ENCODE assay signal across 16 cellular contexts in genomic region chr1:53375440-53375839, GRCh38. TPM values are rescaled to one million over a fixed set of nuclear protein-coding genes. Genes with fewer than 3 reads are reported as not detected.
A peak's percentile ranks its signal among the peaks of the same experiment; 100 is the strongest.
DNase-seq lines count a peak whose midpoint lies in the region; ATAC-seq, FAIRE-seq and TF ChIP-seq lines count a peak whose summit lies in the region.
"Had no signal": no experiment of that assay in that cellular context is flagged by ENCODE, and none has a peak within 500 bp of the region (broad histone marks: within the 10 kb centered on the region; RNA-seq: fewer than 3 reads in every experiment).

No MANE protein-coding gene starts in this region.

- no peak for TF ChIP-seq RAD21 in HepG2 (CRISPR knock-in tag; IDR thresholded peaks at IDR 0.05)

- POLR2A ChIA-PET in HepG2 (lab: Yijun Ruan, JAX), result no interaction called here

- no peak for TF ChIP-seq EP300 in HepG2 (IDR thresholded peaks at IDR 0.05; ENCODE audit: low read depth in 2 of 2, low read length in 2 of 2)
- no peak for TF ChIP-seq EP300 in HepG2 (CRISPR knock-in tag; IDR thresholded peaks at IDR 0.05; ENCODE audit: borderline replicate concordance)

- H3K9me3 ChIP-seq in WERI-Rb-1 (ENCODE audit: severe bottlenecking) (no peaks in the 10 kb centered on the region), HepG2 (ENCODE audit: low read length) (no peaks in the 10 kb centered on the region), tibial artery (no peaks in the 10 kb centered on the region)
- H3K9me3 ChIP-seq: heart right ventricle, thyroid gland had no signal

- H3K4me2 ChIP-seq in HepG2 (ENCODE audit: low read depth, low read length), result peak overlapping the region; percentile 51

- BruUV-seq in HepG2 (replicated peaks; lab: Mats Ljungman, UMichigan), result no TSS peak

- H3K9ac ChIP-seq in HepG2 (ENCODE audit: insufficient read depth, low read depth, low read length), result no peak overlapping the region

- H3K4me1 ChIP-seq in HepG2 (ENCODE audit: insufficient read depth, low read length) (peaks cover 26% of the 10 kb centered on the region), tibial artery (peaks cover 0 to 6% (median 0%) of the 10 kb centered on the region in 4 donors)
- H3K4me1 ChIP-seq: thyroid gland had no signal

- H3K79me2 ChIP-seq in HepG2 (ENCODE audit: insufficient read depth, low read length), result no peaks in the 10 kb centered on the region

- H3K27ac ChIP-seq in WERI-Rb-1 (peak overlapping the region; percentile 98), HepG2 (ENCODE audit: extremely low read length, insufficient read depth, low read length) (no peak overlapping the region), tibial artery (no peak overlapping the region)
- H3K27ac ChIP-seq: cardiac muscle cell, heart right ventricle, thyroid gland had no signal

- H3K27me3 ChIP-seq in WERI-Rb-1 (ENCODE audit: insufficient read depth, low read depth, severe bottlenecking) (no peaks in the 10 kb centered on the region), HepG2 (ENCODE audit: control insufficient read depth in 1 of 2, insufficient read depth in 2 of 2, low read length in 2 of 2) (peaks cover 0 to 41% of the 10 kb centered on the region in 2 experiments; a peak in 3 of 5 replicates), tibial artery (peaks cover 0 to 19% of the 10 kb centered on the region in 2 donors)
- H3K27me3 ChIP-seq: thyroid gland had no signal

- in situ Hi-C loops in HepG2 (cut with HindIII; ENCODE audit: extremely low pct_ligation_motif_present, low pct_unique_long_range_greater_than_20kb), result no loop called here

- H3K36me3 ChIP-seq in WERI-Rb-1 (no peaks in the 10 kb centered on the region), HepG2 (replicated peaks in 1 of 2; ENCODE audit: control insufficient read depth in 1 of 2, insufficient read depth in 2 of 2, low read length in 2 of 2) (no peaks in the 10 kb centered on the region), tibial artery (no peaks in the 10 kb centered on the region)
- H3K36me3 ChIP-seq: cardiac muscle cell, heart right ventricle, thyroid gland had no signal

- no peak overlapping the region for H2AFZ ChIP-seq in HepG2 (ENCODE audit: low read length)

- intact Hi-C loops in HepG2 (cut with micrococcal nuclease; ENCODE audit: unreplicated experiment), result no loop called here
- intact Hi-C loops in tibial artery (cut with DNase I; ENCODE audit: low total_unique reads), result no loop called here

- FAIRE-seq in HepG2 (lab: Jason Lieb, UNC), result no peak
- FAIRE-seq: RCC 7860 had no signal

- TF ChIP-seq POLR2A in HepG2 (IDR thresholded peaks at IDR 0.05; ENCODE audit: insufficient read depth in 1 of 2, low read depth in 2 of 2, low read length in 2 of 2), result no peak

- no peaks in the 10 kb centered on the region; the same call in 1 of the 2 replicates for H4K20me1 ChIP-seq in HepG2 (ENCODE audit: insufficient read depth, low read length)

- peak; percentile 5 for DNase-seq in activated CD8-positive, alpha-beta memory T cell treated with anti-CD3 and anti-CD28 coated beads, Interleukin-2, amount 50 U/mL, for 4 hours
- no peak for DNase-seq in activated CD8-positive, alpha-beta memory T cell treated with anti-CD3 and anti-CD28 coated beads for 24 hours
- DNase-seq in WERI-Rb-1 (peak; percentile 39), HepG2 (ENCODE audit: low spot score) (no peak), tibial artery (peak; percentile 15 to 51), SHP77 (lab: John Stamatoyannopoulos, UW) (no peak)
- DNase-seq in stimulated activated CD4-positive, alpha-beta T cell treated with anti-CD3 and anti-CD28 coated beads, Interleukin-4, amount 100 ng/mL, for 4 hours, result no peak
- DNase-seq: activated CD4-positive, alpha-beta T cell treated with anti-CD3 and anti-CD28 coated beads for 36 hours; CD4-positive, CD25-positive, alpha-beta regulatory T cell; effector memory CD4-positive, alpha-beta T cell; heart right ventricle; stimulated activated CD4-positive, alpha-beta T cell treated with anti-CD3 and anti-CD28 coated beads, Interleukin-12 subunit alpha, Interleukin-12 subunit beta, amount 100 ng/mL, for 4 hours; thyroid gland had no signal

- H3K4me3 ChIP-seq in WERI-Rb-1 (ENCODE audit: low read depth, low read length) (no peak overlapping the region), HepG2 (replicated peaks in 1 of 3; ENCODE audit: insufficient read depth in 1 of 3, low read depth in 2 of 3, low read length in 3 of 3) (no peak overlapping the region; a peak in 1 of 6 replicates), tibial artery (no peak overlapping the region)
- H3K4me3 ChIP-seq: cardiac muscle cell, heart right ventricle, thyroid gland had no signal

- WGBS in HepG2 (ENCODE audit: low lambda C conversion rate), result 13% methylated on average over 10 of the region's 13 CpGs

- TF ChIP-seq CTCF in WERI-Rb-1 (IDR thresholded peaks at IDR 0.05; ENCODE audit: low read depth, low read length), result no peak
- TF ChIP-seq CTCF in HepG2 (CRISPR knock-in tag; IDR thresholded peaks at IDR 0.05), result no peak
- TF ChIP-seq CTCF in tibial artery (IDR thresholded peaks at IDR 0.05), result no peak

- ATAC-seq in HepG2 (peak; percentile 78), GM21526 (IDR thresholded peaks at IDR 0.05; ENCODE audit: low FRiP score, unreplicated experiment) (no peak)
- ATAC-seq: activated CD4-positive, alpha-beta T cell treated with anti-CD3 and anti-CD28 coated beads for 36 hours had no signal

- CTCF ChIA-PET in HepG2 (lab: Yijun Ruan, JAX; ENCODE audit: low intra/inter-chr PET ratio, low total read pairs), result no interaction called here

TF ChIP-seq in HepG2, 621 proteins besides CTCF, POLR2A, EP300 and RAD21 (continues in another document):
- TF ChIP-seq TCF7L2 (IDR thresholded peaks at IDR 0.05; ENCODE audit: low read depth, low read length) (no peak), GABPB1 (CRISPR knock-in tag; IDR thresholded peaks at IDR 0.05) (peak; percentile 33; the same call in 1 of the 2 replicates), MYC (CRISPR knock-in tag; IDR thresholded peaks at IDR 0.05; ENCODE audit: borderline replicate concordance) (peak; percentile 26; the same call in 1 of the 2 replicates), RARA (CRISPR knock-in tag; IDR thresholded peaks at IDR 0.05) (0 out of 2 replicates have a peak, but pooled peaks have one; percentile 13), CBX5 (CRISPR knock-in tag; IDR thresholded peaks at IDR 0.05; ENCODE audit: borderline replicate concordance) (no peak), MTERF4 (CRISPR knock-in tag; IDR thresholded peaks at IDR 0.05) (no peak), HNF4A (CRISPR knock-in tag; IDR thresholded peaks at IDR 0.05) (peak; percentile 46), ARID2 (CRISPR knock-in tag; IDR thresholded peaks at IDR 0.05; ENCODE audit: borderline replicate concordance) (no peak), ZNF232 (CRISPR knock-in tag; IDR thresholded peaks at IDR 0.05; ENCODE audit: borderline replicate concordance) (peak; percentile 23; the same call in 1 of the 2 replicates), TARDBP (CRISPR knock-in tag; IDR thresholded peaks at IDR 0.05) (no peak), GATAD1 (CRISPR knock-in tag; IDR thresholded peaks at IDR 0.05) (no peak)

RNA-seq across cellular contexts. Expression of gene LRP8, which starts 47.6 kb away (rescaled TPM):
- total RNA-seq in HepG2 (2016; rRNA removed; fragmentation: Illumina TruSeq; extraction: Trizol), result 7.7 and 17.4 TPM in 2 replicates
- 2.2 and 4.4 TPM in 2 replicates for total RNA-seq in HepG2 (2016; cell fraction: cytosol; rRNA removed; fragmentation: Illumina TruSeq; extraction: Trizol; ENCODE audit: low read depth)
- total RNA-seq in HepG2 (2016; cell fraction: insoluble cytoplasmic fraction; rRNA removed; fragmentation: Illumina TruSeq; extraction: Trizol), result 8.1 and 18.8 TPM in 2 replicates
- total RNA-seq in HepG2 (2016; cell fraction: membrane; rRNA removed; fragmentation: Illumina TruSeq; extraction: Trizol), result 7.6 and 8.8 TPM in 2 replicates
- total RNA-seq in HepG2 (2016; cell fraction: nucleus; rRNA removed; fragmentation: Illumina TruSeq; extraction: Trizol), result 30.3 and 33.7 TPM in 2 replicates
- 17.3 and 20.6 TPM in 2 replicates for polyA plus RNA-seq in HepG2 (2011; rRNA removed)
- polyA plus RNA-seq in HepG2 (2011; cell fraction: cytosol; rRNA removed), result 10.8 and 12.1 TPM in 2 replicates
- 64.4 and 71.0 TPM in 2 replicates for polyA plus RNA-seq in HepG2 (2011; cell fraction: nucleus; rRNA removed)
- 6.2 and 8.4 TPM in 2 replicates for polyA plus RNA-seq in HepG2 (2012)
- polyA plus RNA-seq in HepG2 (2016; cell fraction: cytosol; fragmentation: Illumina TruSeq; extraction: Trizol; ENCODE audit: low read depth), result 1.1 and 2.0 TPM in 2 replicates
- polyA plus RNA-seq in HepG2 (2016; cell fraction: insoluble cytoplasmic fraction; fragmentation: Illumina TruSeq; extraction: Trizol; ENCODE audit: low read depth), result 7.4 and 8.7 TPM in 2 replicates
- polyA plus RNA-seq in HepG2 (2016; cell fraction: membrane; fragmentation: Illumina TruSeq; extraction: Trizol; ENCODE audit: low read depth), result 3.9 and 4.9 TPM in 2 replicates
- 51.0 and 61.4 TPM in 2 replicates for polyA plus RNA-seq in HepG2 (2016; cell fraction: nucleus; fragmentation: Illumina TruSeq; extraction: Trizol; ENCODE audit: insufficient read depth, low read depth)
- polyA minus RNA-seq in HepG2 (2011; rRNA and poly(A)+ RNA removed; ENCODE audit: low replicate concordance), result 30.5 and 280 TPM in 2 replicates
- polyA minus RNA-seq in HepG2 (2011; cell fraction: cytosol; rRNA and poly(A)+ RNA removed), result 8.3 and 9.2 TPM in 2 replicates
- 28.8 and 29.9 TPM in 2 replicates for polyA minus RNA-seq in HepG2 (2011; cell fraction: nucleus; rRNA and poly(A)+ RNA removed)

Comparison
In these comparisons a context has a peak if more than half of its experiments do, and no peak if none do; other contexts are left out.
1. DNase-seq: peak in activated CD8-positive, alpha-beta memory T cell treated with anti-CD3 and anti-CD28 coated beads, Interleukin-2, amount 50 U/mL, for 4 hours (single experiment), WERI-Rb-1 (single experiment) and tibial artery (2 of 2); none in activated CD8-positive, alpha-beta memory T cell treated with anti-CD3 and anti-CD28 coated beads for 24 hours (single experiment), HepG2 (single experiment), stimulated activated CD4-positive, alpha-beta T cell treated with anti-CD3 and anti-CD28 coated beads, Interleukin-4, amount 100 ng/mL, for 4 hours (0 of 2) and SHP77 (0 of 2).